8 cellular contexts compared by ENCODE assay signal in the genomic region with DNA sequence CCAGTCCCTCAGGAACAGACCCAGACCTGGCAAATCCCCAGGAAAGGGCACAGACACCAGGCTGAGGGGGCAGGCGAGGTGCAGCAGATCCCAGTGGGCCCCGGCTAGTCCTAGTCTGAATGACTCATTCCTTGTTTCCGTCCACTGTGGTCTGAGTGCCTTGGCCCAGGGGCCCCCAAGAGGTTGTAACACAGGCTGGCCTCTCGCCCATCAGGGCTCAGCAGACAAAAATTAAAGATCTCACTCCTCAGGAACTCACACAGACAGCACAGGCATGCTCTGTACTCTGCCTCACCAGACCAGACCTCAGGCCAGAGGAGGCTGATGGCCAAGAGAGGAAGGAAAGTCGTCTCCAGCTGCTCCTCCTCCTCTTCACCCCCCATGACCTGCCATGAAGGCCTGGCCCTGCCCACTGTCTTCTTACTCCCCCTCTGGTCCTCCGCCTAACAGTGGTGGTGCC. TPM values are rescaled to one million over a fixed set of nuclear protein-coding genes. Genes with fewer than 3 reads are reported as not detected.
DNase-seq lines count a peak whose midpoint lies in the region; ATAC-seq, FAIRE-seq and TF ChIP-seq lines count a peak whose summit lies in the region.

No MANE protein-coding gene starts in this region.

- 0 out of 2 replicates have a peak overlapping the region, but pooled peaks have one; percentile 43 for H2BK12ac ChIP-seq in H1 (ENCODE audit: low read depth, low read length)

- DNase-seq in AG04450 (ENCODE audit: low read depth, low spot score) (peak; percentile 97), NCI-H226 (peak; percentile 99), H1 (ENCODE audit: low read depth in 1 of 2, low spot score in 2 of 2) (no peak), mucosa of gallbladder (ENCODE audit: low spot score) (peak; percentile 68), NCI-H526 (lab: John Stamatoyannopoulos, UW) (no peak), NCI-H2029 treated with DMSO at 0.1 percent for 48 hours (lab: John Stamatoyannopoulos, UW) (no peak)
- DNase-seq in activated CD4-positive, alpha-beta T cell treated with anti-CD3 and anti-CD28 coated beads for 1 hour, result no peak

- H2AK5ac ChIP-seq in H1 (ENCODE audit: low read depth, low read length), result no peak overlapping the region

- no peak for TF ChIP-seq EP300 in H1 (IDR thresholded peaks at IDR 0.05; ENCODE audit: borderline replicate concordance in 1 of 2, low read depth in 2 of 2, low read length in 2 of 2)

- H3K27me3 ChIP-seq in AG04450 (ENCODE audit: control insufficient read depth, insufficient read depth, low read length) (no peaks in the 10 kb centered on the region), H1 (replicated peaks in 1 of 4; ENCODE audit: control insufficient read depth in 3 of 4, extremely low read depth in 1 of 4, insufficient read depth in 3 of 4, low read length in 3 of 4) (no peaks in the 10 kb centered on the region; a peak in 2 of 7 replicates)

- TF ChIP-seq CTCF in AG04450 (IDR thresholded peaks at IDR 0.05; ENCODE audit: low read depth, low read length) (no peak), H1 (IDR thresholded peaks at IDR 0.05; ENCODE audit: control extremely low read depth in 1 of 3, insufficient read depth in 1 of 3, low read depth in 1 of 3, low read length in 3 of 3) (no peak)

- no peaks in the 10 kb centered on the region for H3K9me3 ChIP-seq in AG04450 (ENCODE audit: control insufficient read depth, insufficient read depth, low read length)
- H3K9me3 ChIP-seq in H1 (ENCODE audit: insufficient read depth in 2 of 2, low read depth in 1 of 2, low read length in 1 of 2), result no peaks in the 10 kb centered on the region

- no peak overlapping the region for H2BK120ac ChIP-seq in H1 (replicated peaks; ENCODE audit: low read depth, low read length)

- no peak for ATAC-seq in GM21717 (IDR thresholded peaks at IDR 0.05; ENCODE audit: unreplicated experiment)

- no peak overlapping the region for H3K4me2 ChIP-seq in H1 (ENCODE audit: insufficient read depth in 1 of 2, low read depth in 2 of 2, low read length in 2 of 2)

- no peaks in the 10 kb centered on the region for H3K36me3 ChIP-seq in H1 (ENCODE audit: control insufficient read depth in 2 of 4, insufficient read depth in 4 of 4, low read length in 3 of 4)

- no peak for FAIRE-seq in H1 (lab: Jason Lieb, UNC)

- peak overlapping the region; percentile 52; the same call in 1 of the 2 replicates for H2BK5ac ChIP-seq in H1 (ENCODE audit: low read depth, low read length)

- H3K9ac ChIP-seq in H1 (replicated peaks in 1 of 4; ENCODE audit: extremely low read depth in 1 of 4, low read depth in 3 of 4, low read length in 3 of 4), result no peak overlapping the region

- H3K14ac ChIP-seq in H1 (ENCODE audit: insufficient read length), result no peak overlapping the region

- H3K4me3 ChIP-seq in AG04450 (ENCODE audit: low read depth, low read length) (no peak overlapping the region), H1 (ENCODE audit: extremely low read depth in 1 of 4, insufficient read depth in 2 of 4, low read depth in 3 of 4, low read length in 4 of 4) (no peak overlapping the region)

- H3K4me1 ChIP-seq in H1 (replicated peaks in 1 of 4; ENCODE audit: control insufficient read depth in 3 of 4, insufficient read depth in 4 of 4, low read length in 3 of 4), result peaks cover 2 to 5% (median 4%) of the 10 kb centered on the region in 4 experiments; a peak in 4 of 7 replicates

- H3K4ac ChIP-seq in H1 (replicated peaks; ENCODE audit: insufficient read length, low read depth, low read length), result no peak overlapping the region

- H3K23ac ChIP-seq in H1 (ENCODE audit: insufficient read length), result no peak overlapping the region

- 87% methylated on average over 5 of the region's 6 CpGs; no CpG with 5 or more reads in 1 of the 2 experiments for WGBS in H1 (ENCODE audit: extremely low coverage in 1 of 2, insufficient coverage in 1 of 2, insufficient read length in 1 of 2, insufficient replicate concordance in 2 of 2, low coverage in 1 of 2, low lambda C conversion rate in 2 of 2, missing lambda C conversion rate in 1 of 2), 2 experiments

- CTCF ChIA-PET in AG04450 (lab: Charles Lee) (interaction anchor here (1.0 to 1.9 kb wide), 3 partner anchors 11 to 86 kb away, joined by 4 to 10 read pairs (median 5); no protein-coding TSS in a partner anchor), H1 (lab: Charles Lee; ENCODE audit: partially characterized antibody) (interaction anchor here (0.6 to 5.4 kb wide), 10 partner anchors 8 to 370 kb away, joined by 3 to 45 read pairs (median 4); no protein-coding TSS in a partner anchor)

- no peaks in the 10 kb centered on the region for H3K79me1 ChIP-seq in H1 (ENCODE audit: low read depth, low read length)

- no peaks in the 10 kb centered on the region for H3K79me2 ChIP-seq in H1 (ENCODE audit: control insufficient read depth in 1 of 2, insufficient read depth in 2 of 2, low read length in 2 of 2)

- no peak for TF ChIP-seq POLR2A in H1 (IDR thresholded peaks at IDR 0.05; ENCODE audit: control extremely low read depth in 1 of 2, low read depth in 2 of 2, low read length in 2 of 2)

- no peak overlapping the region for H2BK15ac ChIP-seq in H1 (ENCODE audit: low read length)

- no peak for TF ChIP-seq RAD21 in H1 (IDR thresholded peaks at IDR 0.05 in 1 of 2, conservative IDR thresholded peaks at IDR 0.05 in 1 of 2; ENCODE audit: low read depth in 2 of 2, low read length in 2 of 2)

- H4K91ac ChIP-seq in H1 (replicated peaks; ENCODE audit: insufficient read length, low read length), result peak overlapping the region; percentile 12

- H4K8ac ChIP-seq in H1 (ENCODE audit: extremely low read depth, insufficient read depth, low read length), result no peak overlapping the region

- H2BK20ac ChIP-seq in H1 (ENCODE audit: low read length), result no peak overlapping the region

- H3K56ac ChIP-seq in H1 (replicated peaks; ENCODE audit: insufficient read length, low read depth, low read length), result no peak overlapping the region

- H3K27ac ChIP-seq in AG04450 (ENCODE audit: low read depth, low read length) (peak overlapping the region; percentile 93), H1 (ENCODE audit: low read depth, low read length) (no peak overlapping the region)

- H3K23me2 ChIP-seq in H1 (ENCODE audit: low read depth, low read length), result no peaks in the 10 kb centered on the region; the same call in 1 of the 2 replicates

- H3K18ac ChIP-seq in H1 (ENCODE audit: extremely low read depth, low read length), result no peak overlapping the region; the same call in 1 of the 2 replicates

- no peak overlapping the region for H4K5ac ChIP-seq in H1 (ENCODE audit: insufficient read length, low read depth, low read length)

- POLR2A ChIA-PET in AG04450 (lab: Yijun Ruan, JAX) (interaction anchor here (0.7 to 3.0 kb wide), 12 partner anchors 10 to 98 kb away, joined by 3 to 22 read pairs (median 4); no protein-coding TSS in a partner anchor), H1 (lab: Charles Lee; ENCODE audit: partially characterized antibody) (no interaction called here)

- 0 out of 2 replicates have a peak overlapping the region, but pooled peaks have one; percentile 28 for H2AFZ ChIP-seq in H1 (ENCODE audit: low read length)

- no peaks in the 10 kb centered on the region for H4K20me1 ChIP-seq in H1 (replicated peaks in 1 of 2; ENCODE audit: control insufficient read depth in 1 of 2, insufficient read depth in 2 of 2, low read length in 2 of 2)

TF ChIP-seq in H1, 55 proteins besides CTCF, POLR2A, EP300 and RAD21:
- no peak for TF ChIP-seq SIX5 (IDR thresholded peaks at IDR 0.05; ENCODE audit: low read depth, low read length)
- no peak for TF ChIP-seq EZH2 (IDR thresholded peaks at IDR 0.05; ENCODE audit: low read depth, low read length, severe bottlenecking)
- no peak for TF ChIP-seq SP4 (IDR thresholded peaks at IDR 0.05; ENCODE audit: low read length)
- no peak for TF ChIP-seq PHF8 (conservative IDR thresholded peaks at IDR 0.05; ENCODE audit: low read depth, low read length)
- no peak for TF ChIP-seq BCL11A (IDR thresholded peaks at IDR 0.05; ENCODE audit: low read depth in 2 of 2, low read length in 2 of 2)
- TF ChIP-seq KDM4A (IDR thresholded peaks at IDR 0.05; ENCODE audit: low read depth, low read length, severe bottlenecking), result no peak
- TF ChIP-seq SRF (IDR thresholded peaks at IDR 0.05; ENCODE audit: low read depth, low read length), result no peak
- TF ChIP-seq CBX5 (IDR thresholded peaks at IDR 0.05; ENCODE audit: low read depth, low read length), result no peak
- TF ChIP-seq CHD2 (IDR thresholded peaks at IDR 0.05; ENCODE audit: low read length), result no peak
- no peak for TF ChIP-seq RFX5 (IDR thresholded peaks at IDR 0.05; ENCODE audit: borderline replicate concordance, low read depth, low read length)
- no peak for TF ChIP-seq CBX8 (IDR thresholded peaks at IDR 0.05; ENCODE audit: borderline replicate concordance, low read depth, low read length)
- no peak for TF ChIP-seq SAP30 (IDR thresholded peaks at IDR 0.05; ENCODE audit: insufficient read depth, insufficient replicate concordance, low read length)
- TF ChIP-seq BACH1 (IDR thresholded peaks at IDR 0.05; ENCODE audit: low read length), result no peak
- no peak for TF ChIP-seq JUND (IDR thresholded peaks at IDR 0.05; ENCODE audit: low read length)
- TF ChIP-seq SIRT6 (IDR thresholded peaks at IDR 0.05; ENCODE audit: low read length), result no peak
- TF ChIP-seq NRF1 (IDR thresholded peaks at IDR 0.05; ENCODE audit: low read depth, low read length), result no peak

RNA-seq across cellular contexts. Expression of a gene that starts 7.7 kb away (rescaled TPM):
- polyA plus RNA-seq in AG04450 (2011; rRNA removed), result 44.3 and 61.8 TPM in 2 replicates
- polyA minus RNA-seq in AG04450 (2011; rRNA and poly(A)+ RNA removed), result 45.0 and 60.1 TPM in 2 replicates
- 0.59 and 0.89 TPM in 2 replicates for total RNA-seq in H1 (2021; fragmentation: NEBNext Ultra II Directional; extraction: Animal tissue kit (Norgen Biotek cat#: 25700))
- 0.48 and 0.67 TPM in 2 replicates for polyA plus RNA-seq in H1 (2011; rRNA removed)
- polyA plus RNA-seq in H1 (2011; cell fraction: cytosol; rRNA removed), result 0.41 TPM
- 1.7 TPM for polyA plus RNA-seq in H1 (2011; cell fraction: nucleus; rRNA removed)
- 0.46 to 0.62 TPM (median 0.55 TPM) in 4 replicates for polyA plus RNA-seq in H1 (2012, experiment 1 of 2)
- 0.34 TPM for polyA plus RNA-seq in H1 (2012, experiment 2 of 2)
- polyA plus RNA-seq in H1 (2013, experiment 1 of 2), result 0.32 TPM
- polyA plus RNA-seq in H1 (2013, experiment 2 of 2), result 0.28 TPM
- polyA minus RNA-seq in H1 (2011; rRNA and poly(A)+ RNA removed), result 0.51 and 0.66 TPM in 2 replicates
- polyA minus RNA-seq in H1 (2011; cell fraction: cytosol; rRNA and poly(A)+ RNA removed), result 0.73 TPM
- 1.4 TPM for polyA minus RNA-seq in H1 (2011; cell fraction: nucleus; rRNA and poly(A)+ RNA removed)
- 84.9 TPM for total RNA-seq in mucosa of gallbladder

Comparison
In these comparisons a context has a peak if more than half of its experiments do, and no peak if none do; other contexts are left out.
1. DNase-seq: peak in AG04450 (single experiment), NCI-H226 (single experiment) and mucosa of gallbladder (single experiment); none in H1 (0 of 2), activated CD4-positive, alpha-beta T cell treated with anti-CD3 and anti-CD28 coated beads for 1 hour (single experiment), NCI-H526 (0 of 2) and NCI-H2029 treated with DMSO at 0.1 percent for 48 hours (single experiment).
2. RNA of a gene that starts 7.7 kb away (total RNA-seq): 84.9 TPM in mucosa of gallbladder (single experiment); 0.59 to 0.89 TPM in H1; every median in the first group is over 10 times any median in the second.